Comparison of ENCODE assay signal across 1 cellular context in genomic region chr9:76394023-76394895, GRCh38.
TF ChIP-seq lines count a peak whose summit lies in the region.

Gene RFK (minus strand): TSS chr9:76394426. CDS start chr9:76394171, 255 bp downstream.

TF ChIP-seq in HepG2, 621 proteins besides CTCF, POLR2A, EP300 and RAD21 (continued from another document and continues in another):
- TF ChIP-seq ZNF609 (CRISPR knock-in tag; IDR thresholded peaks at IDR 0.05; ENCODE audit: borderline replicate concordance) (peak; percentile 47; the same call in 1 of the 2 replicates), ATF4 (CRISPR knock-in tag; IDR thresholded peaks at IDR 0.05) (0 out of 4 replicates have a peak, but pooled peaks of 1 of the 2 experiments have one; percentile 28), FOXK1 (CRISPR knock-in tag; IDR thresholded peaks at IDR 0.05; ENCODE audit: borderline replicate concordance, low read depth) (no peak), SRSF9 (IDR thresholded peaks at IDR 0.05; ENCODE audit: borderline replicate concordance, insufficient read depth, low read depth, low read length, poor library complexity, severe bottlenecking) (no peak), CC2D1A (CRISPR knock-in tag; IDR thresholded peaks at IDR 0.05) (0 out of 2 replicates have a peak, but pooled peaks have one; percentile 5), CHD2 (IDR thresholded peaks at IDR 0.05; ENCODE audit: low read depth, low read length) (no peak), KDM4B (CRISPR knock-in tag; IDR thresholded peaks at IDR 0.05) (no peak), ZBTB38 (CRISPR knock-in tag; IDR thresholded peaks at IDR 0.05) (0 out of 2 replicates have a peak, but pooled peaks have one; percentile 2), HNF4A (CRISPR knock-in tag; IDR thresholded peaks at IDR 0.05) (peak; percentile 51; the same call in 1 of the 2 replicates), ETS1 (CRISPR knock-in tag; IDR thresholded peaks at IDR 0.05) (no peak), IKZF1 (IDR thresholded peaks at IDR 0.05) (no peak), MAF1 (CRISPR knock-in tag; IDR thresholded peaks at IDR 0.05; ENCODE audit: borderline replicate concordance) (no peak; the same call in 1 of the 2 replicates), ZNF264 (CRISPR knock-in tag; IDR thresholded peaks at IDR 0.05) (peak; percentile 18; the same call in 1 of the 2 replicates), AHR (CRISPR knock-in tag; IDR thresholded peaks at IDR 0.05) (no peak; the same call in 1 of the 2 replicates), ZNF232 (CRISPR knock-in tag; IDR thresholded peaks at IDR 0.05; ENCODE audit: borderline replicate concordance) (peak; percentile 65; the same call in 1 of the 2 replicates), CHD4 (IDR thresholded peaks at IDR 0.05; ENCODE audit: borderline replicate concordance, low read length) (no peak), PHF8 (CRISPR knock-in tag; IDR thresholded peaks at IDR 0.05) (peak; percentile 60; the same call in 1 of the 2 replicates), SETDB1 (CRISPR knock-in tag; IDR thresholded peaks at IDR 0.05; ENCODE audit: borderline replicate concordance) (no peak), PAF1 (CRISPR knock-in tag; IDR thresholded peaks at IDR 0.05) (no peak), TOE1 (CRISPR knock-in tag; IDR thresholded peaks at IDR 0.05) (peak; percentile 75; the same call in 1 of the 2 replicates), ZNF781 (CRISPR knock-in tag; IDR thresholded peaks at IDR 0.05; ENCODE audit: borderline replicate concordance, not compliant biosample characterization) (no peak), ZBTB26 (CRISPR knock-in tag; IDR thresholded peaks at IDR 0.05; ENCODE audit: borderline replicate concordance) (no peak), JUNB (CRISPR knock-in tag; IDR thresholded peaks at IDR 0.05; ENCODE audit: borderline replicate concordance) (no peak), MBNL3 (CRISPR knock-in tag; conservative IDR thresholded peaks at IDR 0.05) (no peak), CBX2 (IDR thresholded peaks at IDR 0.05; ENCODE audit: low read depth, low read length) (no peak), CBX2 (CRISPR knock-in tag; IDR thresholded peaks at IDR 0.05; ENCODE audit: low read depth) (no peak), PHF20 (CRISPR knock-in tag; IDR thresholded peaks at IDR 0.05) (peak; percentile 30; the same call in 1 of the 2 replicates), GMEB1 (CRISPR knock-in tag; IDR thresholded peaks at IDR 0.05; ENCODE audit: borderline replicate concordance) (peak; percentile 76; the same call in 1 of the 2 replicates), NBN (conservative IDR thresholded peaks at IDR 0.05) (no peak), SPEN (CRISPR knock-in tag; IDR thresholded peaks at IDR 0.05; ENCODE audit: low read depth) (0 out of 2 replicates have a peak, but pooled peaks have one; percentile 35), EZH2 (conservative IDR thresholded peaks at IDR 0.05; ENCODE audit: low read depth, low read length) (no peak), MBD4 (IDR thresholded peaks at IDR 0.05; ENCODE audit: borderline replicate concordance, low read length) (no peak), SAFB2 (CRISPR knock-in tag; IDR thresholded peaks at IDR 0.05; ENCODE audit: borderline replicate concordance, low read depth) (no peak), ZNF275 (CRISPR knock-in tag; IDR thresholded peaks at IDR 0.05; ENCODE audit: borderline replicate concordance) (no peak; the same call in 1 of the 2 replicates), REST (IDR thresholded peaks at IDR 0.05; ENCODE audit: borderline replicate concordance in 1 of 2, low read depth in 1 of 2, low read length in 2 of 2) (peak in 1 of 2 experiments; percentile 68; a peak in 1 of 4 replicates), ZNF121 (CRISPR knock-in tag; IDR thresholded peaks at IDR 0.05) (peak; percentile 64; the same call in 1 of the 2 replicates), HNF1A (IDR thresholded peaks at IDR 0.05; ENCODE audit: low read depth) (no peak), HNF1A (CRISPR knock-in tag; IDR thresholded peaks at IDR 0.05; ENCODE audit: borderline replicate concordance) (peak; percentile 75), SRF (IDR thresholded peaks at IDR 0.05; ENCODE audit: low read depth, low read length) (no peak)
